In genomic region chr7:32979902-32980301, GRCh38 we compare ENCODE assay signal across 1 cellular context.
TF ChIP-seq lines count a peak whose summit lies in the region.

No MANE protein-coding gene starts in this region.

TF ChIP-seq in K562, 482 proteins besides CTCF, POLR2A, EP300 and RAD21:
- TF ChIP-seq C11orf30 (IDR thresholded peaks at IDR 0.05; ENCODE audit: low read depth): peak; percentile 48; the same call in 1 of the 2 replicates
- TF ChIP-seq ZNF316 (IDR thresholded peaks at IDR 0.05): peak; percentile 61
